32 cellular contexts compared by ENCODE assay signal in the genomic region with DNA sequence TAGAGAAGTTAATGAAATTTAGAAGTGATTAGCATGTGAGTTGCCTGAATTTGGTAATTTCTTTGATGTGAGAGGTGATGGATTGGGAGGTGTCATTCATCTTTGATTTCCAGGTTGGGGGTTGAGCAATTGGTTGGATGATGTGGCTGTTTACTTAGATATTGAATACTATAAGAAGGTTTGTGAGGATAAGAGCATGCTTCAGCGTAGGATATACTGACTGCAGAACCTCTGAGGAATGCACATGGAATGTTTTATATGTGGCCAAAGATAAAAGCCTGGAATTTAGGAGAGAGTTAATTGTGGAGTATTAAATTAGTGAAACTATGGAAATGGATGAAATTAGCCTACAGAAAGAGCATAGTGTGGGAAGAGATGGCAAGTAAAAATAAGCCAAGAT.
"Had no signal": no experiment of that assay in that cellular context is flagged by ENCODE, and none has a peak within 500 bp of the region (broad histone marks: within the 10 kb centered on the region; RNA-seq: fewer than 3 reads in every experiment).

No MANE protein-coding gene starts in this region.

- H3K9me3 ChIP-seq: ascending aorta, Peyer's patch, SJSA1, SK-N-SH had no signal

- DNase-seq: activated CD4-positive, alpha-beta T cell treated with anti-CD3 and anti-CD28 coated beads, Interleukin-2, amount 10 ng/mL, durations not matched to agents 24 days and 14 days; activated CD4-positive, alpha-beta T cell treated with anti-CD3 and anti-CD28 coated beads, Interleukin-2, amount 50 U/mL, for 4 hours; activated CD8-positive, alpha-beta T cell treated with anti-CD3 and anti-CD28 coated beads for 36 hours; activated effector memory CD4-positive, alpha-beta T cell treated with anti-CD3 and anti-CD28 coated beads, Interleukin-2, amount 50 U/mL, for 16 hours; activated naive CD4-positive, alpha-beta T cell; activated naive CD4-positive, alpha-beta T cell treated with anti-CD3 and anti-CD28 coated beads, Interleukin-2, amount 50 U/mL, for 16 hours; activated naive CD8-positive, alpha-beta T cell treated with anti-CD3 and anti-CD28 coated beads for 36 hours; activated T-cell treated with anti-CD3 and anti-CD28 coated beads, Interleukin-2, amount 50 U/mL, for 1 hour; activated T-cell treated with anti-CD3 and anti-CD28 coated beads, Interleukin-2, amount 50 U/mL, for 72 hours; amygdala; MM.1S; MV-4-11; NCI-H1092; NCI-H1436 treated with DMSO at 0.1 percent for 48 hours; NCI-H187; NCI-H2029 treated with DMSO at 0.1 percent for 48 hours; NCI-H2107; NCI-H345; NCI-H524 treated with DMSO at 0.1 percent for 48 hours; Peyer's patch; RPMI8226; SHP77 treated with DMSO at 0.1 percent for 48 hours; SK-N-SH had no signal

- H3K36me3 ChIP-seq: ascending aorta, cardiac muscle cell, Peyer's patch, SJSA1 had no signal

- H3K4me3 Mint-ChIP-seq: activated CD4-positive, alpha-beta T cell treated with anti-CD3 and anti-CD28 coated beads, Interleukin-2, amount 10 ng/mL, durations not matched to agents 24 days and 14 days; activated CD8-positive, alpha-beta T cell treated with anti-CD3 and anti-CD28 coated beads for 36 hours; activated naive CD8-positive, alpha-beta T cell treated with anti-CD3 and anti-CD28 coated beads for 36 hours; activated T-cell treated with anti-CD3 and anti-CD28 coated beads, Interleukin-2, amount 50 U/mL, for 72 hours; activated T-helper 17 cell treated with anti-CD3 and anti-CD28 coated beads, Interleukin-2, amount 50 U/mL, for 72 hours; brain; central memory CD8-positive, alpha-beta T cell; T-helper 1 cell treated with Interleukin-12 subunit alpha and Interleukin-12 subunit beta and Interleukin-4 antibody, amounts not matched to agents 30 μg/mL and 1 μg/mL, for 36 hours; T-helper 2 cell treated with Interferon-gamma antibody and Interleukin-4, amounts not matched to agents 5 μg/mL and 100 μg/mL, for 36 hours had no signal

- H3K27me3 ChIP-seq: ascending aorta, cardiac muscle cell, Peyer's patch had no signal

- H3K4me1 Mint-ChIP-seq: activated CD4-positive, alpha-beta T cell treated with anti-CD3 and anti-CD28 coated beads, Interleukin-2, amount 10 ng/mL, durations not matched to agents 24 days and 14 days; activated naive CD8-positive, alpha-beta T cell treated with anti-CD3 and anti-CD28 coated beads for 36 hours; activated T-helper 17 cell treated with anti-CD3 and anti-CD28 coated beads, Interleukin-2, amount 50 U/mL, for 72 hours; brain; central memory CD8-positive, alpha-beta T cell had no signal

- H3K4me1 ChIP-seq: ascending aorta, Peyer's patch, SJSA1 had no signal

- H3K9me3 Mint-ChIP-seq: activated CD4-positive, alpha-beta T cell treated with anti-CD3 and anti-CD28 coated beads, Interleukin-2, amount 10 ng/mL, durations not matched to agents 24 days and 14 days; activated CD8-positive, alpha-beta T cell treated with anti-CD3 and anti-CD28 coated beads for 36 hours; activated naive CD8-positive, alpha-beta T cell treated with anti-CD3 and anti-CD28 coated beads for 36 hours; T-helper 1 cell treated with Interleukin-12 subunit alpha and Interleukin-12 subunit beta and Interleukin-4 antibody, amounts not matched to agents 30 μg/mL and 1 μg/mL, for 36 hours; T-helper 2 cell treated with Interferon-gamma antibody and Interleukin-4, amounts not matched to agents 5 μg/mL and 100 μg/mL, for 36 hours had no signal

- H3K36me3 Mint-ChIP-seq: activated naive CD8-positive, alpha-beta T cell treated with anti-CD3 and anti-CD28 coated beads for 36 hours; brain had no signal

- ATAC-seq: activated CD8-positive, alpha-beta T cell treated with anti-CD3 and anti-CD28 coated beads for 36 hours; activated T-cell treated with anti-CD3 and anti-CD28 coated beads, Interleukin-2, amount 50 U/mL, for 72 hours; activated T-helper 17 cell treated with anti-CD3 and anti-CD28 coated beads, Interleukin-2, amount 50 U/mL, for 72 hours had no signal

- H3K4me3 ChIP-seq: ascending aorta, cardiac muscle cell, Peyer's patch, SJSA1 had no signal

- H3K4me2 ChIP-seq: KMS-11, SK-N-SH had no signal

- H3K27ac ChIP-seq: ascending aorta, cardiac muscle cell, KMS-11, Peyer's patch, SJSA1 had no signal

- H3K27ac Mint-ChIP-seq: activated CD4-positive, alpha-beta T cell treated with anti-CD3 and anti-CD28 coated beads, Interleukin-2, amount 10 ng/mL, durations not matched to agents 24 days and 14 days; activated CD8-positive, alpha-beta T cell treated with anti-CD3 and anti-CD28 coated beads for 36 hours; activated naive CD8-positive, alpha-beta T cell treated with anti-CD3 and anti-CD28 coated beads for 36 hours; activated T-cell treated with anti-CD3 and anti-CD28 coated beads, Interleukin-2, amount 50 U/mL, for 72 hours; activated T-helper 17 cell treated with anti-CD3 and anti-CD28 coated beads, Interleukin-2, amount 50 U/mL, for 72 hours; brain; T-helper 1 cell treated with Interleukin-12 subunit alpha and Interleukin-12 subunit beta and Interleukin-4 antibody, amounts not matched to agents 30 μg/mL and 1 μg/mL, for 36 hours; T-helper 2 cell treated with Interferon-gamma antibody and Interleukin-4, amounts not matched to agents 5 μg/mL and 100 μg/mL, for 36 hours had no signal
